Comparison of ENCODE assay signal across 8 cellular contexts in genomic region chr12:11822071-11822818, GRCh38.
DNase-seq lines count a peak whose midpoint lies in the region; TF ChIP-seq lines count a peak whose summit lies in the region.

No MANE protein-coding gene starts in this region.

- no peak for TF ChIP-seq POLR2A in breast epithelium (IDR thresholded peaks at IDR 0.05)

- H3K4me1 ChIP-seq in breast epithelium, result peaks cover 0 to 10% of the 10 kb centered on the region in 2 donors
- no peaks in the 10 kb centered on the region for H3K4me1 ChIP-seq in PC-9 (replicated peaks; ENCODE audit: insufficient read depth)

- TF ChIP-seq CTCF in HFFc6 (IDR thresholded peaks at IDR 0.05) (no peak), SU-DHL-6 (IDR thresholded peaks at IDR 0.05; ENCODE audit: insufficient read depth, low read length, poor library complexity, severe bottlenecking) (no peak), breast epithelium (IDR thresholded peaks at IDR 0.05) (no peak), PC-9 (conservative IDR thresholded peaks at IDR 0.05) (no peak), WERI-Rb-1 (IDR thresholded peaks at IDR 0.05; ENCODE audit: low read depth, low read length) (no peak)

- in situ Hi-C loops in KBM-7 (cut with MboI; ENCODE audit: low pct_unique_long_range_greater_than_20kb, low sequenced_read_pairs), result no loop called here

- H3K27me3 Mint-ChIP-seq in HFFc6 (ENCODE audit: insufficient read depth), result 0 out of 2 replicates have a peak, but pooled peaks cover 1% of the 10 kb centered on the region

- no peak overlapping the region for H3K27ac ChIP-seq in SU-DHL-6 (ENCODE audit: low read depth, low read length)
- peak overlapping the region; percentile 60 to 62 for H3K27ac ChIP-seq in breast epithelium
- H3K27ac ChIP-seq in PC-9, result no peak overlapping the region
- no peak overlapping the region for H3K27ac ChIP-seq in WERI-Rb-1

- no peaks in the 10 kb centered on the region for H3K36me3 ChIP-seq in SU-DHL-6 (ENCODE audit: low read length)
- H3K36me3 ChIP-seq in breast epithelium, result no peaks in the 10 kb centered on the region
- H3K36me3 ChIP-seq in PC-9 (ENCODE audit: low read depth), result no peaks in the 10 kb centered on the region
- no peaks in the 10 kb centered on the region for H3K36me3 ChIP-seq in WERI-Rb-1

- POLR2A ChIA-PET in PC-9 (lab: Charles Lee; ENCODE audit: unreplicated experiment), result no interaction called here

- CTCF ChIA-PET in PC-9 (lab: Charles Lee), result no interaction called here

- H4K20me1 ChIP-seq in SU-DHL-6 (ENCODE audit: low read depth, low read length), result no peaks in the 10 kb centered on the region
- H4K20me1 ChIP-seq in PC-9 (ENCODE audit: insufficient read depth), result no peaks in the 10 kb centered on the region

- no peaks in the 10 kb centered on the region for H3K9me3 Mint-ChIP-seq in HFFc6

- H3K4me2 ChIP-seq in SU-DHL-6 (ENCODE audit: low read depth, low read length, poor library complexity, severe bottlenecking), result peak overlapping the region; percentile 17
- no peak overlapping the region for H3K4me2 ChIP-seq in PC-9

- peak; percentile 94 for DNase-seq in DMS53 (lab: John Stamatoyannopoulos, UW)
- DNase-seq in HFFc6, result no peak
- no peak for DNase-seq in breast epithelium (ENCODE audit: low spot score in 2 of 2)
- peak; percentile 57 for DNase-seq in non-pigmented ciliary epithelial cell (ENCODE audit: low read depth)
- DNase-seq in PC-9, result no peak
- DNase-seq in KBM-7, result no peak
- no peak for DNase-seq in WERI-Rb-1

- H3K4me1 Mint-ChIP-seq in HFFc6 (ENCODE audit: low read depth), result peaks cover 25% of the 10 kb centered on the region

- H3K9me2 ChIP-seq in SU-DHL-6 (replicated peaks; ENCODE audit: insufficient read depth, low read length), result no peaks in the 10 kb centered on the region
- no peaks in the 10 kb centered on the region for H3K9me2 ChIP-seq in PC-9 (ENCODE audit: insufficient read depth)

- H3K4me3 Mint-ChIP-seq in HFFc6, result no peak overlapping the region

- H2AFZ ChIP-seq in SU-DHL-6 (ENCODE audit: low read depth, low read length, severe bottlenecking) (no peak overlapping the region), PC-9 (no peak overlapping the region)

- H3F3A ChIP-seq in SU-DHL-6 (ENCODE audit: insufficient read depth) (no peaks in the 10 kb centered on the region), PC-9 (ENCODE audit: insufficient read depth, low read depth) (0 out of 2 replicates have a peak, but pooled peaks cover 4% of the 10 kb centered on the region)

- H3K79me2 ChIP-seq in SU-DHL-6 (ENCODE audit: insufficient read depth, low read length), result no peaks in the 10 kb centered on the region
- H3K79me2 ChIP-seq in PC-9 (ENCODE audit: low read depth), result no peaks in the 10 kb centered on the region

- BruUV-seq in PC-9 (replicated peaks; lab: Mats Ljungman, UMichigan), result no TSS peak

- H3K36me3 Mint-ChIP-seq in HFFc6 (ENCODE audit: low read depth), result peaks cover 9% of the 10 kb centered on the region

- no peak overlapping the region for H3K9ac ChIP-seq in SU-DHL-6 (ENCODE audit: low read length)

- intact Hi-C loops in breast epithelium (cut with DNase I; ENCODE audit: low total_unique reads) (no loop called here), PC-9 (cut with micrococcal nuclease; ENCODE audit: unreplicated experiment) (no loop called here)

- H3K9me3 ChIP-seq in SU-DHL-6 (ENCODE audit: insufficient read depth, low read length), result no peaks in the 10 kb centered on the region
- no peaks in the 10 kb centered on the region for H3K9me3 ChIP-seq in breast epithelium
- H3K9me3 ChIP-seq in PC-9 (ENCODE audit: insufficient read depth, low read depth), result no peaks in the 10 kb centered on the region
- no peaks in the 10 kb centered on the region for H3K9me3 ChIP-seq in WERI-Rb-1 (ENCODE audit: severe bottlenecking)

- H3K27me3 ChIP-seq in SU-DHL-6 (ENCODE audit: low read length), result no peaks in the 10 kb centered on the region
- no peaks in the 10 kb centered on the region for H3K27me3 ChIP-seq in breast epithelium
- H3K27me3 ChIP-seq in PC-9 (ENCODE audit: insufficient read depth, low read depth), result no peaks in the 10 kb centered on the region
- H3K27me3 ChIP-seq in WERI-Rb-1 (ENCODE audit: insufficient read depth, low read depth, severe bottlenecking), result no peaks in the 10 kb centered on the region

- H3K27ac Mint-ChIP-seq in HFFc6, result peak overlapping the region; percentile 45

- H3K4me3 ChIP-seq in SU-DHL-6 (ENCODE audit: insufficient read depth, low read length, poor library complexity, severe bottlenecking), result no peak overlapping the region
- no peak overlapping the region for H3K4me3 ChIP-seq in breast epithelium
- no peak overlapping the region for H3K4me3 ChIP-seq in PC-9
- H3K4me3 ChIP-seq in WERI-Rb-1 (ENCODE audit: low read depth, low read length), result no peak overlapping the region

Comparison
In these comparisons a context has a peak if more than half of its experiments do, and no peak if none do; other contexts are left out.
1. DNase-seq: peak in DMS53 (single experiment) and non-pigmented ciliary epithelial cell (single experiment); none in HFFc6 (single experiment), breast epithelium (0 of 2), PC-9 (0 of 2), KBM-7 (single experiment) and WERI-Rb-1 (single experiment).
2. H3K27ac ChIP-seq: peak in breast epithelium (2 of 2); none in SU-DHL-6 (single experiment), PC-9 (single experiment) and WERI-Rb-1 (single experiment).